2 cellular contexts compared by ENCODE assay signal in genomic region chr12:110639336-110640178, GRCh38.
TF ChIP-seq lines count a peak whose summit lies in the region.

No MANE protein-coding gene starts in this region.

TF ChIP-seq in IMR-90, 13 proteins besides CTCF, POLR2A, EP300 and RAD21:
- no peak for TF ChIP-seq SMC3 (IDR thresholded peaks at IDR 0.05; ENCODE audit: low read depth, low read length)
- TF ChIP-seq MAFK (IDR thresholded peaks at IDR 0.05; ENCODE audit: low read depth, low read length): peak; percentile 36; the same call in 1 of the 2 replicates
- TF ChIP-seq MAZ (IDR thresholded peaks at IDR 0.05; ENCODE audit: borderline replicate concordance, low read depth, low read length): no peak
- no peak for TF ChIP-seq CHD1 (IDR thresholded peaks at IDR 0.05; ENCODE audit: low read depth, low read length)
- 0 out of 2 replicates have a peak, but pooled peaks have one; percentile 23 for TF ChIP-seq BHLHE40 (IDR thresholded peaks at IDR 0.05; ENCODE audit: low read depth, low read length)
- no peak for TF ChIP-seq RCOR1 (IDR thresholded peaks at IDR 0.05; ENCODE audit: insufficient replicate concordance, low read length)
- TF ChIP-seq NFE2L2 (IDR thresholded peaks at IDR 0.05; ENCODE audit: low read depth, low read length): peak; percentile 88
- no peak for TF ChIP-seq USF2 (IDR thresholded peaks at IDR 0.05; ENCODE audit: low read depth, low read length)
- TF ChIP-seq CEBPB (IDR thresholded peaks at IDR 0.05; ENCODE audit: low read depth, low read length): peak; percentile 83
- no peak for TF ChIP-seq ELK1 (IDR thresholded peaks at IDR 0.05; ENCODE audit: borderline replicate concordance, low read depth, low read length)
- TF ChIP-seq MXI1 (IDR thresholded peaks at IDR 0.05; ENCODE audit: borderline replicate concordance, low read depth, low read length): no peak
- no peak for TF ChIP-seq RFX5 (IDR thresholded peaks at IDR 0.05; ENCODE audit: low read depth, low read length)
- TF ChIP-seq FOS (IDR thresholded peaks at IDR 0.05; ENCODE audit: low read depth, low read length): peak; percentile 83; the same call in 1 of the 2 replicates

TF ChIP-seq in GM12891, 5 proteins besides CTCF, POLR2A, EP300 and RAD21:
- TF ChIP-seq POLR2AphosphoS5 (IDR thresholded peaks at IDR 0.05; ENCODE audit: low read depth, low read length) (no peak), TAF1 (IDR thresholded peaks at IDR 0.05; ENCODE audit: low read depth, low read length) (no peak), PAX5 (IDR thresholded peaks at IDR 0.05; ENCODE audit: insufficient read depth, low read length, severe bottlenecking) (no peak), POU2F2 (IDR thresholded peaks at IDR 0.05; ENCODE audit: low read depth, low read length) (no peak), SPI1 (IDR thresholded peaks at IDR 0.05; ENCODE audit: low read depth, low read length) (no peak)
